8 cellular contexts compared by ENCODE assay signal in the genomic region with DNA sequence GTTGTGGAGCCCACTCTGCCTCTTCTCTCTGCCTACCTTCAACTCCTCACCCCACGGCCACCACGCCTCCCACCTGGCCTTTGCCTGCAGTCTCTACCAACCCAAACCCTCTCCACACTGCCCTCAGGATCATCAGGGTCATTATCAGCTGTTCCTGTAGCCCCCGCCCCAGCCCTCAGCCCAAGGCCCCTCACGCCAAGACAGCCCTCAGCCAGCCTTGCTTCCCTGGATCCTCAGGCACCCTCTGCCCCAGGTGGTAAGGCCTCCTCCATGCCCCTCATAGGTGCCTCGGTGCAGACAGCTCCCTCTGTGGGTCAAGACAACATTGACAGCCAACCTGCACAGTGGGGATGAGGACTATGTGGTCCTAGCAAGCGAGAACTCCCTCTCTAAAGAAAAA. TPM values are rescaled to one million over a fixed set of nuclear protein-coding genes. Genes with fewer than 3 reads are reported as not detected.
DNase-seq lines count a peak whose midpoint lies in the region; ATAC-seq and TF ChIP-seq lines count a peak whose summit lies in the region.

No MANE protein-coding gene starts in this region.

- TF ChIP-seq RAD21 in neural cell (conservative IDR thresholded peaks at IDR 0.05): no peak

- H3K9me3 ChIP-seq in breast epithelium (no peaks in the 10 kb centered on the region), neural cell (ENCODE audit: low read length) (no peaks in the 10 kb centered on the region)

- ATAC-seq in HG03439 (IDR thresholded peaks at IDR 0.05; ENCODE audit: unreplicated experiment): no peak
- ATAC-seq in GM18517 (IDR thresholded peaks at IDR 0.05; ENCODE audit: unreplicated experiment): no peak

- H3K36me3 ChIP-seq in breast epithelium (no peaks in the 10 kb centered on the region), neural cell (ENCODE audit: insufficient read depth, low read length) (no peaks in the 10 kb centered on the region)

- H3K27ac ChIP-seq in breast epithelium (no peak overlapping the region), neural cell (ENCODE audit: low read length) (no peak overlapping the region)

- peak overlapping the region; percentile 84 for H3K9ac ChIP-seq in neural cell (ENCODE audit: low read length)

- DNase-seq in DMS53 (lab: John Stamatoyannopoulos, UW) (peak; percentile 28), DMS53 treated with DMSO at 0.1 percent for 48 hours (lab: John Stamatoyannopoulos, UW; ENCODE audit: unreplicated experiment) (no peak), SK-MEL-5 (ENCODE audit: low read depth, low spot score) (peak; percentile 60), breast epithelium (ENCODE audit: low spot score in 2 of 2) (no peak), NCI-H345 treated with DMSO at 0.1 percent for 48 hours (lab: John Stamatoyannopoulos, UW; ENCODE audit: unreplicated experiment) (no peak)

- TF ChIP-seq POLR2A in breast epithelium (IDR thresholded peaks at IDR 0.05): no peak

- peaks cover 16 to 45% of the 10 kb centered on the region in 2 donors for H3K4me1 ChIP-seq in breast epithelium

- H2AFZ ChIP-seq in neural cell (ENCODE audit: low read depth, low read length): no peak overlapping the region

- in situ Hi-C loops in SK-MEL-5 (cut with HindIII; ENCODE audit: low pct_unique_long_range_greater_than_20kb, low sequenced_read_pairs): no loop called here

- no peaks in the 10 kb centered on the region for H3K9me2 ChIP-seq in neural cell (ENCODE audit: insufficient read depth, low read length)

- no peaks in the 10 kb centered on the region for H3F3A ChIP-seq in neural cell (ENCODE audit: insufficient read depth, low read length, poor library complexity, severe bottlenecking)

- no peak for TF ChIP-seq CTCF in breast epithelium (IDR thresholded peaks at IDR 0.05)
- peak; percentile 16 for TF ChIP-seq CTCF in neural cell (IDR thresholded peaks at IDR 0.05; ENCODE audit: poor library complexity, severe bottlenecking)

- H3K27me3 ChIP-seq in breast epithelium: no peaks in the 10 kb centered on the region
- no peaks in the 10 kb centered on the region for H3K27me3 ChIP-seq in neural cell (ENCODE audit: insufficient read depth, low read depth, low read length)

- H3K4me2 ChIP-seq in neural cell (ENCODE audit: low read length): peak overlapping the region; percentile 54

- H3K79me2 ChIP-seq in neural cell (replicated peaks; ENCODE audit: insufficient read depth, low read length): peaks cover 39% of the 10 kb centered on the region

- H4K20me1 ChIP-seq in neural cell (ENCODE audit: insufficient read depth): peaks cover 45% of the 10 kb centered on the region

- peak overlapping the region in 2 of 3 donors; percentile 86 to 89 for H3K4me3 ChIP-seq in breast epithelium
- H3K4me3 ChIP-seq in neural cell (ENCODE audit: low read length): peak overlapping the region; percentile 93

- intact Hi-C loops in breast epithelium (cut with DNase I; ENCODE audit: low total_unique reads): no loop called here

- no peak for TF ChIP-seq EP300 in neural cell (conservative IDR thresholded peaks at IDR 0.05; ENCODE audit: poor library complexity, severe bottlenecking)

TF ChIP-seq in neural cell, 6 proteins besides CTCF, POLR2A, EP300 and RAD21:
- TF ChIP-seq POLR2AphosphoS5 (IDR thresholded peaks at IDR 0.05) (no peak), TAF1 (IDR thresholded peaks at IDR 0.05; ENCODE audit: low read depth) (no peak), EZH2 (IDR thresholded peaks at IDR 0.05; ENCODE audit: borderline replicate concordance, insufficient read depth, low read length, poor library complexity, severe bottlenecking) (no peak), MXI1 (conservative IDR thresholded peaks at IDR 0.05; ENCODE audit: poor library complexity, severe bottlenecking) (no peak), SMC3 (conservative IDR thresholded peaks at IDR 0.05; ENCODE audit: poor library complexity) (no peak)
- TF ChIP-seq, protein P1, sequence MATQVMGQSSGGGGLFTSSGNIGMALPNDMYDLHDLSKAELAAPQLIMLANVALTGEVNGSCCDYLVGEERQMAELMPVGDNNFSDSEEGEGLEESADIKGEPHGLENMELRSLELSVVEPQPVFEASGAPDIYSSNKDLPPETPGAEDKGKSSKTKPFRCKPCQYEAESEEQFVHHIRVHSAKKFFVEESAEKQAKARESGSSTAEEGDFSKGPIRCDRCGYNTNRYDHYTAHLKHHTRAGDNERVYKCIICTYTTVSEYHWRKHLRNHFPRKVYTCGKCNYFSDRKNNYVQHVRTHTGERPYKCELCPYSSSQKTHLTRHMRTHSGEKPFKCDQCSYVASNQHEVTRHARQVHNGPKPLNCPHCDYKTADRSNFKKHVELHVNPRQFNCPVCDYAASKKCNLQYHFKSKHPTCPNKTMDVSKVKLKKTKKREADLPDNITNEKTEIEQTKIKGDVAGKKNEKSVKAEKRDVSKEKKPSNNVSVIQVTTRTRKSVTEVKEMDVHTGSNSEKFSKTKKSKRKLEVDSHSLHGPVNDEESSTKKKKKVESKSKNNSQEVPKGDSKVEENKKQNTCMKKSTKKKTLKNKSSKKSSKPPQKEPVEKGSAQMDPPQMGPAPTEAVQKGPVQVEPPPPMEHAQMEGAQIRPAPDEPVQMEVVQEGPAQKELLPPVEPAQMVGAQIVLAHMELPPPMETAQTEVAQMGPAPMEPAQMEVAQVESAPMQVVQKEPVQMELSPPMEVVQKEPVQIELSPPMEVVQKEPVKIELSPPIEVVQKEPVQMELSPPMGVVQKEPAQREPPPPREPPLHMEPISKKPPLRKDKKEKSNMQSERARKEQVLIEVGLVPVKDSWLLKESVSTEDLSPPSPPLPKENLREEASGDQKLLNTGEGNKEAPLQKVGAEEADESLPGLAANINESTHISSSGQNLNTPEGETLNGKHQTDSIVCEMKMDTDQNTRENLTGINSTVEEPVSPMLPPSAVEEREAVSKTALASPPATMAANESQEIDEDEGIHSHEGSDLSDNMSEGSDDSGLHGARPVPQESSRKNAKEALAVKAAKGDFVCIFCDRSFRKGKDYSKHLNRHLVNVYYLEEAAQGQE (IDR thresholded peaks at IDR 0.05; ENCODE audit: borderline replicate concordance): no peak

RNA-seq across cellular contexts. Expression of a gene that starts 1.7 kb away (rescaled TPM):
- 61.8 and 65.3 TPM in 2 replicates for total RNA-seq in SK-MEL-5 (2014; rRNA removed; shearing (Covaris generic))
- polyA plus RNA-seq in SK-MEL-5 (2015; cell fraction: cytosol; rRNA removed): 94.3 and 109 TPM in 2 replicates
- 160 and 180 TPM in 2 replicates for polyA plus RNA-seq in SK-MEL-5 (2015; cell fraction: nucleus; rRNA removed)
- total RNA-seq in breast epithelium: 10 to 100 TPM; 30.6 to 33.1 (median 30.6) TPM
- polyA plus RNA-seq in neural cell: 58.9 and 90.1 TPM in 2 replicates
- 140 and 167 TPM in 2 replicates for polyA minus RNA-seq in neural cell

RNA-seq across cellular contexts. Expression of a gene that starts 8.3 kb away (rescaled TPM):
- total RNA-seq in SK-MEL-5 (2014; rRNA removed; shearing (Covaris generic)): 1.1 and 2.4 TPM in 2 replicates
- 7.5 and 9.9 TPM in 2 replicates for polyA plus RNA-seq in SK-MEL-5 (2015; cell fraction: cytosol; rRNA removed)
- 4.6 and 6.0 TPM in 2 replicates for polyA plus RNA-seq in SK-MEL-5 (2015; cell fraction: nucleus; rRNA removed)
- total RNA-seq in breast epithelium: under 1 TPM in 2 of 3 donors, not detected in 1; 0.59 to 0.98 TPM
- polyA plus RNA-seq in neural cell: not detected in 2 replicates
- polyA minus RNA-seq in neural cell: not detected in 2 replicates

RNA-seq across cellular contexts. Expression of a gene that starts 13.6 kb away (rescaled TPM):
- total RNA-seq in SK-MEL-5 (2014; rRNA removed; shearing (Covaris generic)): not detected in 2 replicates
- polyA plus RNA-seq in SK-MEL-5 (2015; cell fraction: cytosol; rRNA removed): not detected in 2 replicates
- 0.42 and 0.94 TPM in 2 replicates for polyA plus RNA-seq in SK-MEL-5 (2015; cell fraction: nucleus; rRNA removed)
- not detected for total RNA-seq in breast epithelium
- not detected in 2 replicates for polyA plus RNA-seq in neural cell
- not detected in 2 replicates for polyA minus RNA-seq in neural cell

RNA-seq across cellular contexts. Expression of a gene that starts 34.4 kb away (rescaled TPM):
- 26.3 and 27.8 TPM in 2 replicates for total RNA-seq in SK-MEL-5 (2014; rRNA removed; shearing (Covaris generic))
- 110 and 113 TPM in 2 replicates for polyA plus RNA-seq in SK-MEL-5 (2015; cell fraction: cytosol; rRNA removed)
- polyA plus RNA-seq in SK-MEL-5 (2015; cell fraction: nucleus; rRNA removed): 885 and 1,042 TPM in 2 replicates
- 10 to 100 TPM; 35.7 to 54.9 (median 39.5) TPM for total RNA-seq in breast epithelium
- polyA plus RNA-seq in neural cell: 76.5 and 85.2 TPM in 2 replicates
- polyA minus RNA-seq in neural cell: 17.8 and 19.0 TPM in 2 replicates

RNA-seq across cellular contexts. Expression of a gene that starts 34.9 kb away (rescaled TPM):
- 51.5 and 53.8 TPM in 2 replicates for total RNA-seq in SK-MEL-5 (2014; rRNA removed; shearing (Covaris generic))
- 48.4 and 50.3 TPM in 2 replicates for polyA plus RNA-seq in SK-MEL-5 (2015; cell fraction: cytosol; rRNA removed)
- polyA plus RNA-seq in SK-MEL-5 (2015; cell fraction: nucleus; rRNA removed): 117 and 135 TPM in 2 replicates
- total RNA-seq in breast epithelium: 10 to 100 TPM; 25.9 to 48.2 (median 43.0) TPM
- polyA plus RNA-seq in neural cell: 76.8 and 81.1 TPM in 2 replicates
- 39.8 and 45.8 TPM in 2 replicates for polyA minus RNA-seq in neural cell

Comparison
In these comparisons a context has a peak if more than half of its experiments do, and no peak if none do; other contexts are left out.
1. DNase-seq: peak in DMS53 (single experiment) and SK-MEL-5 (single experiment); none in DMS53 treated with DMSO at 0.1 percent for 48 hours (single experiment), breast epithelium (0 of 2) and NCI-H345 treated with DMSO at 0.1 percent for 48 hours (single experiment).